In the genomic region with DNA sequence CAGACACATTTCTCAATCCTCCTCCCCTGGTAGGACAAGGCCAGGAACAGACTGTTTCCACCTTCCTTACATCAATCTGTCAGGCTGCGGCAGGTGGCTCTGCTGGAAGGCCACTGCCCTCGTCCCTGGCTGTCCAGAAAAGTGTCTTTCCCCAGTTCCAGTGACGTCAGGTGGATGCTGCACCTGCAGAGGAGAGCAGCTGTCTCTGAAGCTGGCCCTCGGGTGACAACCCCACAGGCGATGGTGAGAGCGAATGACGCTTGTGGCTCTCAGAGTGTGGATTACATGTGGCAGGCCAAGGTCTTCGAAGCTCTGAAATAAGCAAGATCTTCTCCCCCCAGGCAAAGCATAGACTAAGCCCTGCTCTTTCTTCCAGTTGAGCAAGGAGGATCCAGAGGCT, we compare ENCODE assay signal across 28 cellular contexts.
"Had no signal": no experiment of that assay in that cellular context is flagged by ENCODE, and none has a peak within 500 bp of the region (broad histone marks: within the 10 kb centered on the region; RNA-seq: fewer than 3 reads in every experiment).

No MANE protein-coding gene starts in this region.

- H3K27ac ChIP-seq: brain microvascular endothelial cell, foreskin keratinocyte, heart left ventricle, pancreas, prostate gland, sigmoid colon, stomach, thyroid gland, upper lobe of right lung, VCaP had no signal

- DNase-seq: activated CD4-positive, alpha-beta T cell treated with anti-CD3 and anti-CD28 coated beads for 4 hours; activated CD4-positive, alpha-beta T cell treated with anti-CD3 and anti-CD28 coated beads, Interleukin-2, amount 50 U/mL, for 48 hours; activated effector memory CD4-positive, alpha-beta T cell treated with Interleukin-2 at 50 U/mL for 16 hours; activated naive CD4-positive, alpha-beta T cell treated with anti-CD3 and anti-CD28 coated beads for 36 hours; amniotic stem cell; brain microvascular endothelial cell; cortex of kidney; foreskin keratinocyte; hypothalamus; immature natural killer cell; naive B cell; nephron progenitor cell; pancreas; retina; sigmoid colon; small intestine; stimulated activated CD4-positive, alpha-beta T cell treated with anti-CD3 and anti-CD28 coated beads, Interleukin-1b, Interleukin-23, amount 100 ng/mL, for 48 hours; stimulated activated naive B cell treated with anti-CD40 and anti-IgM and Interleukin-4, amounts not matched to agents 10 μg/mL and 1 μg/mL and 100 μg/mL, for 72 hours; stomach; T-helper 9 cell; thyroid gland; upper lobe of right lung had no signal

- H3K4me1 ChIP-seq: foreskin keratinocyte, prostate gland had no signal

- H3K9me3 ChIP-seq: heart left ventricle, pancreas, prostate gland, sigmoid colon, stomach, thyroid gland, upper lobe of right lung had no signal

- ATAC-seq: foreskin keratinocyte; heart left ventricle; pancreas; stimulated activated naive B cell treated with anti-CD40 and anti-IgM and Interleukin-4, amounts not matched to agents 10 μg/mL and 1 μg/mL and 100 μg/mL, for 72 hours; upper lobe of right lung had no signal

- FAIRE-seq: astrocyte, endothelial cell of umbilical vein, pancreas, small intestine, TTC549 had no signal

- H3K36me3 ChIP-seq: brain microvascular endothelial cell, heart left ventricle, pancreas, prostate gland, sigmoid colon, stomach, thyroid gland, upper lobe of right lung had no signal

- H3K4me3 ChIP-seq: heart left ventricle, pancreas, prostate gland, sigmoid colon, stomach, thyroid gland, upper lobe of right lung had no signal
